In genomic region chr1:84841971-84842370, GRCh38 we compare ENCODE assay signal across 27 cellular contexts. TPM values are rescaled to one million over a fixed set of nuclear protein-coding genes. Genes with fewer than 3 reads are reported as not detected.
"Had no signal": no experiment of that assay in that cellular context is flagged by ENCODE, and none has a peak within 500 bp of the region (broad histone marks: within the 10 kb centered on the region; RNA-seq: fewer than 3 reads in every experiment).

No MANE protein-coding gene starts in this region.

- FAIRE-seq: RCC 7860, TTC549 had no signal

- H3K4me3 ChIP-seq: ascending aorta, SJCRH30, SK-N-MC had no signal

- DNase-seq: activated CD4-positive, alpha-beta T cell treated with anti-CD3 and anti-CD28 coated beads, Interleukin-2, amount 10 ng/mL, durations not matched to agents 24 days and 14 days; activated CD4-positive, alpha-beta T cell treated with anti-CD3 and anti-CD28 coated beads, Interleukin-2, amount 50 U/mL, for 4 hours; activated CD8-positive, alpha-beta T cell treated with anti-CD3 and anti-CD28 coated beads for 36 hours; activated gamma-delta T cell; activated naive CD4-positive, alpha-beta T cell treated with Interleukin-2 at 50 U/mL for 16 hours; activated naive CD8-positive, alpha-beta T cell treated with anti-CD3 and anti-CD28 coated beads, Interleukin-2, amount 10 ng/mL, durations not matched to agents 7 days and 5 days; activated T-cell treated with anti-CD3 and anti-CD28 coated beads, Interleukin-2, amount 50 U/mL, for 1 hour; amygdala; Kasumi-1; KG1; MM.1S; MV-4-11; NCI-H1092; NCI-H1436 treated with DMSO at 0.1 percent for 48 hours; NCI-H1694 treated with DMSO at 0.1 percent for 48 hours; NCI-H2029; NCI-H345; NCI-H524 treated with DMSO at 0.1 percent for 48 hours; NK-92 treated with Interleukin-12 subunit alpha and Interleukin-12 subunit beta, amount 100 ng/mL, for 24 hours; PC-3; SHP77; SJCRH30 had no signal

- ATAC-seq: activated CD8-positive, alpha-beta T cell treated with anti-CD3 and anti-CD28 coated beads for 36 hours; PC-3 had no signal

- H3K27ac ChIP-seq: ascending aorta, SJCRH30 had no signal

- H3K9me3 ChIP-seq: ascending aorta, SJCRH30 had no signal

- H3K36me3 ChIP-seq: ascending aorta, SJCRH30 had no signal

- H3K4me1 ChIP-seq: ascending aorta had no signal

- H3K27me3 ChIP-seq: ascending aorta, SJCRH30 had no signal

RNA-seq across cellular contexts. Expression of gene LPAR3, which starts 51.0 kb away (rescaled TPM):
- total RNA-seq: activated T-helper 2 cell treated with anti-CD3 and anti-CD28 coated beads, Interferon-gamma antibody, Interleukin-2, Interleukin-4, amounts not matched to agents 10 μg/mL and 5 μg/mL and 100 μg/mL, durations not matched to agents 14 hours and 24 hours and 36 hours; ascending aorta had no signal
